In genomic region chr7:20201380-20201779, GRCh38 we compare ENCODE assay signal across 10 cellular contexts. TPM values are rescaled to one million over a fixed set of nuclear protein-coding genes. Genes with fewer than 3 reads are reported as not detected.
DNase-seq lines count a peak whose midpoint lies in the region; ATAC-seq and TF ChIP-seq lines count a peak whose summit lies in the region.
"Had no signal": no experiment of that assay in that cellular context is flagged by ENCODE, and none has a peak within 500 bp of the region (broad histone marks: within the 10 kb centered on the region; RNA-seq: fewer than 3 reads in every experiment).

No MANE protein-coding gene starts in this region.

- H3K23me2 ChIP-seq in H9 (ENCODE audit: insufficient read length, low read depth, low read length, poor library complexity, severe bottlenecking), result no peaks in the 10 kb centered on the region

- ATAC-seq in GM18517 (IDR thresholded peaks at IDR 0.05; ENCODE audit: unreplicated experiment) (peak; percentile 40), right cardiac atrium (no peak), HG03025 (IDR thresholded peaks at IDR 0.05; ENCODE audit: low FRiP score, unreplicated experiment) (no peak)
- ATAC-seq in naive thymus-derived CD4-positive, alpha-beta T cell, result peak; percentile 60
- ATAC-seq: heart left ventricle had no signal

- no peak overlapping the region for H3K18ac ChIP-seq in H9 (ENCODE audit: insufficient read length, low read depth, low read length)

- DNase-seq in H9, result peak; percentile 56
- DNase-seq in OCI-LY7 (ENCODE audit: low spot score), result peak; percentile 12
- DNase-seq in naive thymus-derived CD4-positive, alpha-beta T cell, result no peak
- DNase-seq in SK-N-DZ (ENCODE audit: low spot score), result no peak
- no peak for DNase-seq in right cardiac atrium
- no peak for DNase-seq in EL
- DNase-seq: DMS79 treated with DMSO at 0.1 percent for 48 hours, heart left ventricle had no signal

- no peak overlapping the region for H3K23ac ChIP-seq in H9 (ENCODE audit: insufficient read length, low read depth, low read length)

- no peak overlapping the region for H2BK5ac ChIP-seq in H9 (ENCODE audit: insufficient read length, low read length)

- H2BK120ac ChIP-seq in H9 (ENCODE audit: low read depth, low read length, poor library complexity, severe bottlenecking), result no peak overlapping the region

- no peak overlapping the region for H3K4ac ChIP-seq in H9 (ENCODE audit: low read depth, low read length)

- no CpG with 5 or more reads among the region's 3 CpGs for WGBS in H9 (ENCODE audit: extremely low coverage, insufficient read length, low lambda C conversion rate)
- 57% methylated on average over 3 of the region's 3 CpGs for WGBS in right cardiac atrium

- H3K36me3 ChIP-seq in OCI-LY7 (ENCODE audit: insufficient read depth, low read length), result 0 out of 2 replicates have a peak, but pooled peaks cover 5% of the 10 kb centered on the region
- H3K36me3 ChIP-seq in naive thymus-derived CD4-positive, alpha-beta T cell (ENCODE audit: control insufficient read depth in 2 of 3, insufficient read depth in 3 of 3, low read length in 3 of 3), result no peaks in the 10 kb centered on the region
- H3K36me3 ChIP-seq: heart left ventricle had no signal

- H3K14ac ChIP-seq in H9 (ENCODE audit: insufficient read depth, low read length), result no peak overlapping the region

- H2AFZ ChIP-seq in H9 (ENCODE audit: low read length), result no peak overlapping the region
- H2AFZ ChIP-seq in OCI-LY7 (ENCODE audit: low read length), result peak overlapping the region; percentile 20; the same call in 1 of the 2 replicates

- no peak overlapping the region for H3K27ac ChIP-seq in H9 (ENCODE audit: insufficient read length, low read depth, low read length)
- no peak overlapping the region for H3K27ac ChIP-seq in OCI-LY7 (ENCODE audit: low read depth, low read length, poor library complexity, severe bottlenecking)
- no peak overlapping the region for H3K27ac ChIP-seq in naive thymus-derived CD4-positive, alpha-beta T cell (ENCODE audit: low read depth, low read length)
- H3K27ac ChIP-seq in right cardiac atrium (ENCODE audit: low read length), result no peak overlapping the region

- no TSS peak for BruUV-seq in OCI-LY7 (replicated peaks; lab: Mats Ljungman, UMichigan)

- H3K4me1 Mint-ChIP-seq in H9, result peaks cover 11 to 21% of the 10 kb centered on the region in 2 experiments
- peaks cover 0 to 7% (median 3%) of the 10 kb centered on the region in 7 donors for H3K4me1 Mint-ChIP-seq in naive thymus-derived CD4-positive, alpha-beta T cell

- peak overlapping the region; percentile 1 to 66 (median 2); a peak in 3 of 7 replicates for H3K27ac Mint-ChIP-seq in H9
- no peak overlapping the region for H3K27ac Mint-ChIP-seq in naive thymus-derived CD4-positive, alpha-beta T cell

- H2BK12ac ChIP-seq in H9 (ENCODE audit: insufficient read length, low read depth, low read length), result no peak overlapping the region

- H3K27me3 Mint-ChIP-seq in H9 (ENCODE audit: low read depth), result no peaks in the 10 kb centered on the region
- H3K27me3 Mint-ChIP-seq in naive thymus-derived CD4-positive, alpha-beta T cell, result no peaks in the 10 kb centered on the region

- intact Hi-C loops in OCI-LY7 (cut with micrococcal nuclease; ENCODE audit: unreplicated experiment) (no loop called here), right cardiac atrium (cut with DNase I) (no loop called here)
- intact Hi-C loops in naive thymus-derived CD4-positive, alpha-beta T cell (cut with micrococcal nuclease), result no loop called here

- no peak overlapping the region for H3K4me3 Mint-ChIP-seq in H9
- no peak overlapping the region for H3K4me3 Mint-ChIP-seq in naive thymus-derived CD4-positive, alpha-beta T cell

- no peaks in the 10 kb centered on the region for H3K36me3 Mint-ChIP-seq in H9 (ENCODE audit: insufficient read depth in 1 of 3, low read depth in 3 of 3)
- no peaks in the 10 kb centered on the region for H3K36me3 Mint-ChIP-seq in naive thymus-derived CD4-positive, alpha-beta T cell

- H2AK5ac ChIP-seq in H9 (ENCODE audit: insufficient read length, low read length), result no peak overlapping the region

- H3K79me2 ChIP-seq in H9 (ENCODE audit: insufficient read depth, low read length), result no peaks in the 10 kb centered on the region
- H3K79me2 ChIP-seq in OCI-LY7 (ENCODE audit: insufficient read depth, low read depth, low read length), result no peaks in the 10 kb centered on the region; the same call in 1 of the 2 replicates

- H4K20me1 ChIP-seq in H9 (ENCODE audit: control insufficient read depth, insufficient read depth, insufficient read length) (no peaks in the 10 kb centered on the region), OCI-LY7 (ENCODE audit: insufficient read depth, low read length) (no peaks in the 10 kb centered on the region)

- peak overlapping the region; percentile 16 for H3K4me2 ChIP-seq in H9 (ENCODE audit: insufficient read depth, insufficient read length, low read length)
- H3K4me2 ChIP-seq in OCI-LY7 (ENCODE audit: low read length), result peak overlapping the region; percentile 66; the same call in 1 of the 2 replicates

- no peak overlapping the region for H2BK20ac ChIP-seq in H9 (ENCODE audit: low read depth, low read length, poor library complexity, severe bottlenecking)

- no peak overlapping the region for H4K91ac ChIP-seq in H9 (ENCODE audit: insufficient read length, low read depth, low read length)

- TF ChIP-seq CTCF in H9 (conservative IDR thresholded peaks at IDR 0.05) (no peak), OCI-LY7 (conservative IDR thresholded peaks at IDR 0.05; ENCODE audit: low read length) (no peak)

- H3K27me3 ChIP-seq in H9 (ENCODE audit: insufficient read depth, low read length) (no peaks in the 10 kb centered on the region), right cardiac atrium (ENCODE audit: control insufficient read depth, insufficient read depth) (no peaks in the 10 kb centered on the region)
- H3K27me3 ChIP-seq in naive thymus-derived CD4-positive, alpha-beta T cell (ENCODE audit: control insufficient read depth in 2 of 2, insufficient read depth in 2 of 2, low read length in 2 of 2), result no peaks in the 10 kb centered on the region
- H3K27me3 ChIP-seq: heart left ventricle had no signal

- H3K9me2 ChIP-seq in OCI-LY7 (ENCODE audit: insufficient read depth, low read length), result no peaks in the 10 kb centered on the region

- H3K9me3 Mint-ChIP-seq in H9, result no peaks in the 10 kb centered on the region
- peaks cover 0 to 12% (median 0%) of the 10 kb centered on the region in 11 donors for H3K9me3 Mint-ChIP-seq in naive thymus-derived CD4-positive, alpha-beta T cell

- H3K4me1 ChIP-seq in H9 (ENCODE audit: insufficient read depth, low read length) (peaks cover 4% of the 10 kb centered on the region; the same call in 1 of the 2 replicates), OCI-LY7 (ENCODE audit: insufficient read depth, low read length, poor library complexity, severe bottlenecking) (peaks cover 33% of the 10 kb centered on the region), right cardiac atrium (ENCODE audit: control insufficient read depth, insufficient read depth, low read length) (peaks cover 2% of the 10 kb centered on the region)
- no peaks in the 10 kb centered on the region for H3K4me1 ChIP-seq in naive thymus-derived CD4-positive, alpha-beta T cell (ENCODE audit: control insufficient read depth in 2 of 2, insufficient read depth in 2 of 2, low read length in 2 of 2)

- no peak overlapping the region for H3K9ac ChIP-seq in H9 (ENCODE audit: extremely low read depth, insufficient read length, low read length)

- no peak overlapping the region for H3K56ac ChIP-seq in H9 (ENCODE audit: insufficient read length, low read depth, low read length)

- no peak overlapping the region for H4K8ac ChIP-seq in H9 (replicated peaks; ENCODE audit: insufficient read length, low read depth, low read length)

- no peaks in the 10 kb centered on the region for H3K9me3 ChIP-seq in H9 (ENCODE audit: control insufficient read depth, low read depth, low read length)
- H3K9me3 ChIP-seq in OCI-LY7 (ENCODE audit: low read length), result no peaks in the 10 kb centered on the region
- no peaks in the 10 kb centered on the region for H3K9me3 ChIP-seq in naive thymus-derived CD4-positive, alpha-beta T cell (ENCODE audit: control insufficient read depth in 2 of 3, low read length in 3 of 3)
- no peaks in the 10 kb centered on the region for H3K9me3 ChIP-seq in right cardiac atrium (ENCODE audit: control insufficient read depth, low read length)
- H3K9me3 ChIP-seq: heart left ventricle had no signal

- no peak overlapping the region for H3K4me3 ChIP-seq in OCI-LY7 (ENCODE audit: low read depth, low read length, poor library complexity, severe bottlenecking)
- no peak overlapping the region for H3K4me3 ChIP-seq in naive thymus-derived CD4-positive, alpha-beta T cell (ENCODE audit: low read length)
- H3K4me3 ChIP-seq in right cardiac atrium (ENCODE audit: low read length), result no peak overlapping the region
- H3K4me3 ChIP-seq: heart left ventricle had no signal

- no peak overlapping the region for H2BK15ac ChIP-seq in H9 (ENCODE audit: low read depth, low read length)

- POLR2A ChIA-PET in OCI-LY7 (lab: Charles Lee), result no interaction called here
- POLR2A ChIA-PET in naive thymus-derived CD4-positive, alpha-beta T cell (lab: Charles Lee), result no interaction called here

- CTCF ChIA-PET in OCI-LY7 (lab: Charles Lee; ENCODE audit: unreplicated experiment), result interaction anchor here (1.3 kb wide), 1 partner anchor 18 kb away, joined by 5 read pairs; no protein-coding TSS in a partner anchor
- CTCF ChIA-PET in naive thymus-derived CD4-positive, alpha-beta T cell (lab: Charles Lee), result no interaction called here

- no peak overlapping the region for H4K5ac ChIP-seq in H9 (ENCODE audit: insufficient read length, low read depth, low read length)

- H3K79me1 ChIP-seq in H9 (ENCODE audit: insufficient read depth, low read depth, low read length, poor library complexity, severe bottlenecking), result no peaks in the 10 kb centered on the region

- no peak overlapping the region for H3T11ph ChIP-seq in H9 (ENCODE audit: low read length)

RNA-seq across cellular contexts. Expression of gene MACC1, which starts 15.8 kb away (rescaled TPM):
- total RNA-seq in H9 (2021) (9.8 and 11.0 TPM in 2 replicates), OCI-LY7 (2022) (9.1 and 11.1 TPM in 2 replicates), right cardiac atrium (under 1 TPM in 3 of 4 donors, not detected in 1; 0.03 to 0.08 (median 0.06) TPM)
- total RNA-seq in OCI-LY7 (2014; rRNA removed; shearing (Covaris generic)), result 5.0 and 6.5 TPM in 2 replicates
- under 1 TPM; 0.08 to 0.24 (median 0.15) TPM for total RNA-seq in naive thymus-derived CD4-positive, alpha-beta T cell
- polyA plus RNA-seq in naive thymus-derived CD4-positive, alpha-beta T cell, result under 1 TPM; 0.03 to 0.08 TPM
- polyA plus RNA-seq in SK-N-DZ (2014; cell fraction: cytosol; rRNA removed), result not detected in 2 replicates
- not detected in 2 replicates for polyA plus RNA-seq in SK-N-DZ (2014; cell fraction: nucleus; rRNA removed)
- under 0.01 TPM for polyA plus RNA-seq in right cardiac atrium

Comparison
In these comparisons a context has a peak if more than half of its experiments do, and no peak if none do; other contexts are left out.
1. ATAC-seq: peak in GM18517 (single experiment) and naive thymus-derived CD4-positive, alpha-beta T cell (single experiment); none in right cardiac atrium (0 of 2) and HG03025 (single experiment).
2. DNase-seq: peak in H9 (single experiment) and OCI-LY7 (single experiment); none in naive thymus-derived CD4-positive, alpha-beta T cell (0 of 9), SK-N-DZ (single experiment), right cardiac atrium (0 of 3) and EL (single experiment).
3. H3K27ac Mint-ChIP-seq: peak in H9 (3 of 3); none in naive thymus-derived CD4-positive, alpha-beta T cell (0 of 9).